7 cellular contexts compared by ENCODE assay signal in genomic region chr10:32446701-32447406, GRCh38. TPM values are rescaled to one million over a fixed set of nuclear protein-coding genes. Genes with fewer than 3 reads are reported as not detected.
DNase-seq lines count a peak whose midpoint lies in the region; ATAC-seq and TF ChIP-seq lines count a peak whose summit lies in the region.

No MANE protein-coding gene starts in this region.

- H3K36me3 ChIP-seq in neuronal stem cell (replicated peaks in 1 of 2; ENCODE audit: control insufficient read depth in 2 of 2, insufficient read depth in 2 of 2, low read length in 2 of 2): peaks cover 0 to 3% of the 10 kb centered on the region in 2 donors

- H3K4me3 ChIP-seq in WI38 (ENCODE audit: low read depth, low read length): peak overlapping the region; percentile 74
- H3K4me3 ChIP-seq in neuronal stem cell (ENCODE audit: low read length in 2 of 2): peak overlapping the region; percentile 65 to 79

- H3K4me2 ChIP-seq in neuronal stem cell (ENCODE audit: insufficient read depth, low read length, poor library complexity, severe bottlenecking): peak overlapping the region; percentile 88

- DNase-seq in ELR (ENCODE audit: low read depth): peak; percentile 15
- peak; percentile 10 for DNase-seq in HuH-7 (ENCODE audit: low spot score)
- DNase-seq in foreskin keratinocyte: peak in 1 of 2 donors; percentile 0
- no peak for DNase-seq in neuronal stem cell (ENCODE audit: low spot score)
- no peak for DNase-seq in central memory CD4-positive, alpha-beta T cell
- no peak for DNase-seq in activated CD4-positive, alpha-beta T cell treated with anti-CD3 and anti-CD28 coated beads, Interleukin-2, amount 50 U/mL, for 4 hours

- H4K8ac ChIP-seq in neuronal stem cell (ENCODE audit: low read depth, low read length): no peak overlapping the region

- H3K18ac ChIP-seq in neuronal stem cell (ENCODE audit: low read length): no peak overlapping the region

- H3K27ac ChIP-seq in foreskin keratinocyte (peak overlapping the region; percentile 76), neuronal stem cell (replicated peaks; ENCODE audit: low read length) (no peak overlapping the region)

- H4K91ac ChIP-seq in neuronal stem cell (ENCODE audit: low read depth, low read length, poor library complexity): no peak overlapping the region

- H2BK12ac ChIP-seq in neuronal stem cell (ENCODE audit: low read length): no peak overlapping the region

- no peaks in the 10 kb centered on the region for H3K79me1 ChIP-seq in neuronal stem cell (ENCODE audit: low read depth, low read length)

- H3K4me1 ChIP-seq in foreskin keratinocyte (peaks cover 6% of the 10 kb centered on the region), neuronal stem cell (ENCODE audit: control insufficient read depth in 2 of 2, insufficient read depth in 1 of 2, low read depth in 1 of 2, low read length in 2 of 2) (peaks cover 0 to 1% of the 10 kb centered on the region in 2 donors)

- no CpG with 5 or more reads among the region's 12 CpGs for WGBS in neuronal stem cell (ENCODE audit: extremely low coverage in 2 of 2, insufficient read length in 2 of 2, insufficient replicate concordance in 1 of 2), 2 donors

- H2BK120ac ChIP-seq in neuronal stem cell (ENCODE audit: low read depth, low read length): no peak overlapping the region

- no peak overlapping the region for H3K9ac ChIP-seq in neuronal stem cell (ENCODE audit: low read depth, low read length, poor library complexity)

- peak; percentile 2 for ATAC-seq in foreskin keratinocyte

- no peak overlapping the region for H3K4ac ChIP-seq in neuronal stem cell (ENCODE audit: low read length)

- no peak overlapping the region for H3K23ac ChIP-seq in neuronal stem cell (ENCODE audit: low read depth, low read length, poor library complexity)

- H2BK5ac ChIP-seq in neuronal stem cell (ENCODE audit: low read length): no peak overlapping the region

- H3K14ac ChIP-seq in neuronal stem cell (ENCODE audit: low read length): no peak overlapping the region

- peak overlapping the region; percentile 93 for H2AFZ ChIP-seq in neuronal stem cell (ENCODE audit: low read length)

- no peak overlapping the region for H2BK15ac ChIP-seq in neuronal stem cell (ENCODE audit: low read length)

- H3K27me3 ChIP-seq in foreskin keratinocyte (no peaks in the 10 kb centered on the region), neuronal stem cell (ENCODE audit: control insufficient read depth in 3 of 3, insufficient read depth in 3 of 3, low read depth in 1 of 3, low read length in 3 of 3) (no peaks in the 10 kb centered on the region)

- H3K9me3 ChIP-seq in neuronal stem cell (replicated peaks in 1 of 2; ENCODE audit: control insufficient read depth in 2 of 2, insufficient read depth in 1 of 2, low read depth in 1 of 2, low read length in 2 of 2): peaks cover 0 to 3% of the 10 kb centered on the region in 2 donors

- no peak overlapping the region for H2AK5ac ChIP-seq in neuronal stem cell (ENCODE audit: low read depth, low read length)

- no peak for TF ChIP-seq CTCF in WI38 (IDR thresholded peaks at IDR 0.05; ENCODE audit: low read depth, low read length)
- TF ChIP-seq CTCF in foreskin keratinocyte (conservative IDR thresholded peaks at IDR 0.05): no peak

RNA-seq across cellular contexts. Expression of gene CCDC7, which starts 0.9 kb away (rescaled TPM):
- 1.3 and 1.9 TPM in 2 replicates for total RNA-seq in foreskin keratinocyte
- 0.38 and 0.45 TPM in 2 replicates for polyA plus RNA-seq in foreskin keratinocyte
- 0.35 TPM for polyA plus RNA-seq in neuronal stem cell (2013, experiment 1 of 2)
- polyA plus RNA-seq in neuronal stem cell (2013, experiment 2 of 2): 0.35 TPM

Comparison
In these comparisons a context has a peak if more than half of its experiments do, and no peak if none do; other contexts are left out.
1. DNase-seq: peak in ELR (single experiment) and HuH-7 (single experiment); none in neuronal stem cell (single experiment), central memory CD4-positive, alpha-beta T cell (single experiment) and activated CD4-positive, alpha-beta T cell treated with anti-CD3 and anti-CD28 coated beads, Interleukin-2, amount 50 U/mL, for 4 hours (0 of 2).